ENCODE assay signal across 30 cellular contexts in the genomic region with DNA sequence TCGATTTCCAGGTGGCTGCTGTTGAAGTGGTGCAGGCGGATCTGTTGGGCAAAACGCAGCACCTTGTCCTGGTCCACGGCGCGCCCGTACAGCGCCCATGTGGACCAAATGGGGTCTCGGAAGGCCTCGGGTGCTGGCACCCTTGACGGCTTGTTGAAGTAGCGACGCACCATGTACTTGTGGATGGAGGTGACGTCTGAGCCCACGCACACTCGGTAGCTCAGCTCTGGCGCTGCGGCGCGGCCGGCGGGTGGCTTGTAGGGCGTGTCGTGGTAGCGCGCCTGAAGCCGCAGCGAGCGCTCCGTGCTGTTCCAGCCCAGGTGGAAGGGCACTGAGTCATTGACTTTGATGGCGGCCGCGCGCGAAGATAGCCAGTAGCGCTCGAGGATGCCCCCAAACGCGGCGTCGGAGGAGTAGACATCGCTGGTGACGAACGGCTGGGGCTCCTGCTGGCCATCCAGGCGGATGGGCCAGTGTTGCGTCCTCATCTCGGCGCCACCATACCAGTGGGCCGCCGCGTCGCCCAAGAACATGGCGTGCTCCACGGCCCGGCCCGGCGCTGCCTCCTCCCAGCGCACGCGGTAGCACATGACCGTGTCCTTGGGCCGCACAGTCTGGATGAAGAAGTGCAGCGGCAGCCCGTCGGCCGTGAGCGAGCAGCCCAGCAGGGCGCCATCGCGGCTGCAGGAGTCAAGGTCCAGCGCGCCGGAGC. TPM values are rescaled to one million over a fixed set of nuclear protein-coding genes. Genes with fewer than 3 reads are reported as not detected.
DNase-seq lines count a peak whose midpoint lies in the region; ATAC-seq, FAIRE-seq and TF ChIP-seq lines count a peak whose summit lies in the region.
"Had no signal": no experiment of that assay in that cellular context is flagged by ENCODE, and none has a peak within 500 bp of the region (broad histone marks: within the 10 kb centered on the region; RNA-seq: fewer than 3 reads in every experiment).

No MANE protein-coding gene starts in this region.

- no peak for TF ChIP-seq CTCF in HepG2 (CRISPR knock-in tag; IDR thresholded peaks at IDR 0.05)
- TF ChIP-seq CTCF in right lobe of liver (IDR thresholded peaks at IDR 0.05) = no peak
- no peak for TF ChIP-seq CTCF in endothelial cell (IDR thresholded peaks at IDR 0.05; ENCODE audit: unreplicated experiment)
- no peak for TF ChIP-seq CTCF in testis (IDR thresholded peaks at IDR 0.05)

- H4K20me1 ChIP-seq in HepG2 (ENCODE audit: insufficient read depth, low read length) = no peaks in the 10 kb centered on the region

- no peak overlapping the region for H3K27ac Mint-ChIP-seq in endothelial cell (ENCODE audit: unreplicated experiment)

- H3K9ac ChIP-seq in HepG2 (ENCODE audit: insufficient read depth, low read depth, low read length) (no peak overlapping the region), neuronal stem cell (ENCODE audit: low read depth, low read length, poor library complexity) (no peak overlapping the region)
- H3K9ac ChIP-seq: BLaER1 treated with 17β-estradiol and CSF1 and Interleukin-3, amounts not matched to agents 10 nM and 100 nM had no signal

- peak overlapping the region; percentile 64 for H2AK5ac ChIP-seq in neuronal stem cell (ENCODE audit: low read depth, low read length)

- no peaks in the 10 kb centered on the region for H3K79me1 ChIP-seq in neuronal stem cell (ENCODE audit: low read depth, low read length)

- no peak for TF ChIP-seq EP300 in HepG2 (IDR thresholded peaks at IDR 0.05; ENCODE audit: low read depth in 2 of 2, low read length in 2 of 2)
- no peak for TF ChIP-seq EP300 in HepG2 (CRISPR knock-in tag; IDR thresholded peaks at IDR 0.05; ENCODE audit: borderline replicate concordance)

- H3K27ac ChIP-seq in HepG2 (ENCODE audit: extremely low read length, insufficient read depth, low read length) (no peak overlapping the region), right lobe of liver (no peak overlapping the region), neuronal stem cell (replicated peaks; ENCODE audit: low read length) (no peak overlapping the region), testis (no peak overlapping the region)
- H3K27ac ChIP-seq: BLaER1 treated with 17β-estradiol and CSF1 and Interleukin-3, amounts not matched to agents 10 nM and 100 nM; SJCRH30 had no signal

- WGBS in HepG2 (ENCODE audit: low lambda C conversion rate) = 98% methylated on average over 66 of the region's 73 CpGs
- 90% methylated on average over 14 of the region's 73 CpGs for WGBS in right lobe of liver (ENCODE audit: insufficient coverage, low coverage, low lambda C conversion rate, missing lambda C conversion rate)
- WGBS in neuronal stem cell (ENCODE audit: extremely low coverage in 2 of 2, insufficient read length in 2 of 2, insufficient replicate concordance in 1 of 2), 2 donors = no CpG with 5 or more reads among the region's 73 CpGs
- 60 to 64% methylated on average over 1 to 73 of the region's 73 CpGs for WGBS in testis, 2 donors

- H3K27me3 Mint-ChIP-seq in endothelial cell (ENCODE audit: unreplicated experiment) = peaks cover 22% of the 10 kb centered on the region
- H3K27me3 Mint-ChIP-seq: CD4-positive, alpha-beta memory T cell had no signal

- BruUV-seq in HepG2 (replicated peaks; lab: Mats Ljungman, UMichigan) = no TSS peak

- peaks cover 10% of the 10 kb centered on the region for H3K9me3 Mint-ChIP-seq in endothelial cell (ENCODE audit: unreplicated experiment)

- FAIRE-seq in HepG2 (lab: Jason Lieb, UNC) = no peak
- FAIRE-seq: GM12892, GM19239, H54 had no signal

- ATAC-seq in HepG2 = no peak
- no peak for ATAC-seq in right lobe of liver
- ATAC-seq in HG03175 (IDR thresholded peaks at IDR 0.05; ENCODE audit: unreplicated experiment) = no peak
- no peak for ATAC-seq in GM19035 (IDR thresholded peaks at IDR 0.05; ENCODE audit: unreplicated experiment)
- ATAC-seq: PC-3, Right ventricle myocardium inferior, SK-N-SH treated with all-trans-retinoic acid at 6 μM for 48 hours had no signal

- H3K14ac ChIP-seq in neuronal stem cell (ENCODE audit: low read length) = peak overlapping the region; percentile 47

- POLR2A ChIA-PET in HepG2 (lab: Yijun Ruan, JAX) = interaction anchor here (9.2 kb wide), 1 partner anchor 36 kb away, joined by 162 read pairs; no protein-coding TSS in a partner anchor

- H2AFZ ChIP-seq in HepG2 (ENCODE audit: low read length) = no peak overlapping the region
- no peak overlapping the region for H2AFZ ChIP-seq in neuronal stem cell (ENCODE audit: low read length)

- no peak overlapping the region for H3K4ac ChIP-seq in neuronal stem cell (ENCODE audit: low read length)

- H3K18ac ChIP-seq in neuronal stem cell (ENCODE audit: low read length) = no peak overlapping the region

- H2BK5ac ChIP-seq in neuronal stem cell (ENCODE audit: low read length) = no peak overlapping the region

- H3K36me3 ChIP-seq in HepG2 (replicated peaks in 1 of 2; ENCODE audit: control insufficient read depth in 1 of 2, insufficient read depth in 2 of 2, low read length in 2 of 2) (peaks cover 22 to 33% of the 10 kb centered on the region in 2 experiments), right lobe of liver (peaks cover 0 to 24% (median 8%) of the 10 kb centered on the region in 4 donors), neuronal stem cell (replicated peaks in 1 of 2; ENCODE audit: control insufficient read depth in 2 of 2, insufficient read depth in 2 of 2, low read length in 2 of 2) (peaks cover 0 to 8% of the 10 kb centered on the region in 2 donors), testis (ENCODE audit: low read depth, missing control alignments) (no peaks in the 10 kb centered on the region)
- H3K36me3 ChIP-seq: SJCRH30 had no signal

- H2BK12ac ChIP-seq in neuronal stem cell (ENCODE audit: low read length) = peak overlapping the region; percentile 68

- H3K4me2 ChIP-seq in HepG2 (ENCODE audit: low read depth, low read length) = no peak overlapping the region
- no peak overlapping the region for H3K4me2 ChIP-seq in neuronal stem cell (ENCODE audit: insufficient read depth, low read length, poor library complexity, severe bottlenecking)
- H3K4me2 ChIP-seq: BLaER1 treated with 17β-estradiol and CSF1 and Interleukin-3, amounts not matched to agents 10 nM and 100 nM had no signal

- no peak overlapping the region for H4K8ac ChIP-seq in neuronal stem cell (ENCODE audit: low read depth, low read length)

- H3K79me2 ChIP-seq in HepG2 (ENCODE audit: insufficient read depth, low read length) = peaks cover 22% of the 10 kb centered on the region

- CTCF ChIA-PET in HepG2 (lab: Yijun Ruan, JAX; ENCODE audit: low intra/inter-chr PET ratio, low total read pairs) = no interaction called here

- peak overlapping the region; percentile 22 for H2BK15ac ChIP-seq in neuronal stem cell (ENCODE audit: low read length)

- H3K4me1 ChIP-seq in HepG2 (ENCODE audit: insufficient read depth, low read length) (peaks cover 30% of the 10 kb centered on the region), right lobe of liver (peaks cover 0 to 44% (median 8%) of the 10 kb centered on the region in 4 donors), neuronal stem cell (ENCODE audit: control insufficient read depth in 2 of 2, insufficient read depth in 1 of 2, low read depth in 1 of 2, low read length in 2 of 2) (peaks cover 5 to 6% of the 10 kb centered on the region in 2 donors), testis (peaks cover 8% of the 10 kb centered on the region)

- H3K4me1 Mint-ChIP-seq in endothelial cell (ENCODE audit: unreplicated experiment) = peaks cover 33% of the 10 kb centered on the region

- H3K27me3 ChIP-seq in HepG2 (ENCODE audit: control insufficient read depth in 1 of 2, insufficient read depth in 2 of 2, low read length in 2 of 2) (no peaks in the 10 kb centered on the region; a peak in 1 of 5 replicates), right lobe of liver (no peaks in the 10 kb centered on the region), neuronal stem cell (ENCODE audit: control insufficient read depth in 3 of 3, insufficient read depth in 3 of 3, low read depth in 1 of 3, low read length in 3 of 3) (peaks cover 0 to 22% (median 10%) of the 10 kb centered on the region in 3 experiments), testis (no peaks in the 10 kb centered on the region)
- H3K27me3 ChIP-seq: BLaER1 treated with 17β-estradiol and CSF1 and Interleukin-3, amounts not matched to agents 10 nM and 100 nM; SJCRH30 had no signal

- peaks cover 64% of the 10 kb centered on the region for H3K36me3 Mint-ChIP-seq in endothelial cell (ENCODE audit: low read depth, unreplicated experiment)

- TF ChIP-seq POLR2A in HepG2 (IDR thresholded peaks at IDR 0.05; ENCODE audit: insufficient read depth in 1 of 2, low read depth in 2 of 2, low read length in 2 of 2) = no peak
- no peak for TF ChIP-seq POLR2A in right lobe of liver (IDR thresholded peaks at IDR 0.05)
- TF ChIP-seq POLR2A in testis (IDR thresholded peaks at IDR 0.05) = no peak

- H3K4me3 Mint-ChIP-seq in endothelial cell (ENCODE audit: unreplicated experiment) = peak overlapping the region; percentile 21

- no peak overlapping the region for H2BK120ac ChIP-seq in neuronal stem cell (ENCODE audit: low read depth, low read length)

- intact Hi-C loops in HepG2 (cut with micrococcal nuclease; ENCODE audit: unreplicated experiment) (no loop called here), right lobe of liver (cut with DNase I) (loop anchor here in 1 of 2 donors (5.0 kb wide), 1 partner anchor 35 kb away; no protein-coding TSS in a partner anchor), testis (cut with DNase I; ENCODE audit: low total_unique reads) (no loop called here)

- DNase-seq in HepG2 (ENCODE audit: low spot score) (no peak), right lobe of liver (no peak), endothelial cell (ENCODE audit: low spot score) (no peak), neuronal stem cell (ENCODE audit: low spot score) (no peak), testis (no peak), NCI-H2029 treated with DMSO at 0.1 percent for 48 hours (lab: John Stamatoyannopoulos, UW) (no peak)
- DNase-seq: 8988T; ACHN; CD4-positive, alpha-beta memory T cell; DMS79 treated with DMSO at 0.1 percent for 48 hours; GF-D8; KBM-7; MV-4-11; NCI-H1105 treated with DMSO at 0.1 percent for 48 hours; NCI-H146; NCI-H1930; NCI-H446 treated with DMSO at 0.1 percent for 48 hours; NCI-H526; NCI-H82; NK-92 treated with Interleukin-12 subunit alpha and Interleukin-12 subunit beta, amount 100 ng/mL, for 24 hours; PC-3; SJCRH30 had no signal

- peak overlapping the region; percentile 76 for H3K23ac ChIP-seq in neuronal stem cell (ENCODE audit: low read depth, low read length, poor library complexity)

- no peak for TF ChIP-seq RAD21 in HepG2 (CRISPR knock-in tag; IDR thresholded peaks at IDR 0.05)

- in situ Hi-C loops in HepG2 (cut with HindIII; ENCODE audit: extremely low pct_ligation_motif_present, low pct_unique_long_range_greater_than_20kb) = no loop called here

- no peak overlapping the region for H3K4me3 ChIP-seq in HepG2 (replicated peaks in 1 of 3; ENCODE audit: insufficient read depth in 1 of 3, low read depth in 2 of 3, low read length in 3 of 3)
- no peak overlapping the region for H3K4me3 ChIP-seq in right lobe of liver
- peak overlapping the region in 1 of 2 donors; percentile 37 for H3K4me3 ChIP-seq in neuronal stem cell (ENCODE audit: low read length in 2 of 2)
- peak overlapping the region; percentile 21 to 33 for H3K4me3 ChIP-seq in testis
- H3K4me3 ChIP-seq: SJCRH30 had no signal

- H4K91ac ChIP-seq in neuronal stem cell (ENCODE audit: low read depth, low read length, poor library complexity) = peak overlapping the region; percentile 27

- peaks cover 6% of the 10 kb centered on the region; the same call in 1 of the 2 replicates for H3K9me3 ChIP-seq in HepG2 (ENCODE audit: low read length)
- no peaks in the 10 kb centered on the region for H3K9me3 ChIP-seq in right lobe of liver
- peaks cover 5 to 32% of the 10 kb centered on the region in 2 donors for H3K9me3 ChIP-seq in neuronal stem cell (replicated peaks in 1 of 2; ENCODE audit: control insufficient read depth in 2 of 2, insufficient read depth in 1 of 2, low read depth in 1 of 2, low read length in 2 of 2)
- H3K9me3 ChIP-seq in testis = no peaks in the 10 kb centered on the region
- H3K9me3 ChIP-seq: SJCRH30 had no signal

RNA-seq across cellular contexts. Expression of gene MYORG, which starts 4.7 kb away (rescaled TPM):
- 14.3 and 22.4 TPM in 2 replicates for total RNA-seq in HepG2 (2016; rRNA removed; fragmentation: Illumina TruSeq; extraction: Trizol)
- total RNA-seq in HepG2 (2016; cell fraction: cytosol; rRNA removed; fragmentation: Illumina TruSeq; extraction: Trizol; ENCODE audit: low read depth) = 1.7 and 2.0 TPM in 2 replicates
- total RNA-seq in HepG2 (2016; cell fraction: insoluble cytoplasmic fraction; rRNA removed; fragmentation: Illumina TruSeq; extraction: Trizol) = 12.6 and 22.5 TPM in 2 replicates
- 9.5 and 9.9 TPM in 2 replicates for total RNA-seq in HepG2 (2016; cell fraction: membrane; rRNA removed; fragmentation: Illumina TruSeq; extraction: Trizol)
- total RNA-seq in HepG2 (2016; cell fraction: nucleus; rRNA removed; fragmentation: Illumina TruSeq; extraction: Trizol) = 28.9 and 34.2 TPM in 2 replicates
- polyA plus RNA-seq in HepG2 (2011; rRNA removed) = 11.1 and 11.9 TPM in 2 replicates
- polyA plus RNA-seq in HepG2 (2011; cell fraction: cytosol; rRNA removed) = 12.3 and 12.9 TPM in 2 replicates
- polyA plus RNA-seq in HepG2 (2011; cell fraction: nucleus; rRNA removed) = 10.1 and 11.3 TPM in 2 replicates
- 29.5 and 34.5 TPM in 2 replicates for polyA plus RNA-seq in HepG2 (2012)
- polyA plus RNA-seq in HepG2 (2016; cell fraction: cytosol; fragmentation: Illumina TruSeq; extraction: Trizol; ENCODE audit: low read depth) = 1.9 and 2.0 TPM in 2 replicates
- 14.7 and 17.6 TPM in 2 replicates for polyA plus RNA-seq in HepG2 (2016; cell fraction: insoluble cytoplasmic fraction; fragmentation: Illumina TruSeq; extraction: Trizol; ENCODE audit: low read depth)
- polyA plus RNA-seq in HepG2 (2016; cell fraction: membrane; fragmentation: Illumina TruSeq; extraction: Trizol; ENCODE audit: low read depth) = 4.6 and 5.0 TPM in 2 replicates
- 47.4 and 50.2 TPM in 2 replicates for polyA plus RNA-seq in HepG2 (2016; cell fraction: nucleus; fragmentation: Illumina TruSeq; extraction: Trizol; ENCODE audit: insufficient read depth, low read depth)
- 4.7 and 30.4 TPM in 2 replicates for polyA minus RNA-seq in HepG2 (2011; rRNA and poly(A)+ RNA removed; ENCODE audit: low replicate concordance)
- polyA minus RNA-seq in HepG2 (2011; cell fraction: cytosol; rRNA and poly(A)+ RNA removed) = 24.9 and 26.6 TPM in 2 replicates
- 5.0 and 6.7 TPM in 2 replicates for polyA minus RNA-seq in HepG2 (2011; cell fraction: nucleus; rRNA and poly(A)+ RNA removed)
- 10 to 100 TPM; 27.1 to 73.6 (median 36.0) TPM for total RNA-seq in right lobe of liver
- total RNA-seq in endothelial cell (ENCODE audit: unreplicated experiment) = 77.0 TPM
- 0.06 TPM for polyA plus RNA-seq in neuronal stem cell (2013, experiment 1 of 2)
- polyA plus RNA-seq in neuronal stem cell (2013, experiment 2 of 2) = 0.07 TPM
- 1 to 10 TPM; 2.8 to 4.6 TPM for total RNA-seq in testis
- 2.8 TPM for polyA plus RNA-seq in testis (ENCODE audit: insufficient read depth, low read depth, low replicate concordance)

RNA-seq across cellular contexts. Expression of gene NUDT2, which starts 42.7 kb away (rescaled TPM):
- total RNA-seq in HepG2 (2016; rRNA removed; fragmentation: Illumina TruSeq; extraction: Trizol) = 19.9 and 28.0 TPM in 2 replicates
- 10.3 and 10.9 TPM in 2 replicates for total RNA-seq in HepG2 (2016; cell fraction: cytosol; rRNA removed; fragmentation: Illumina TruSeq; extraction: Trizol; ENCODE audit: low read depth)
- total RNA-seq in HepG2 (2016; cell fraction: insoluble cytoplasmic fraction; rRNA removed; fragmentation: Illumina TruSeq; extraction: Trizol) = 19.3 and 30.3 TPM in 2 replicates
- total RNA-seq in HepG2 (2016; cell fraction: membrane; rRNA removed; fragmentation: Illumina TruSeq; extraction: Trizol) = 15.4 and 16.7 TPM in 2 replicates
- 7.0 and 9.3 TPM in 2 replicates for total RNA-seq in HepG2 (2016; cell fraction: nucleus; rRNA removed; fragmentation: Illumina TruSeq; extraction: Trizol)
- 19.9 and 24.6 TPM in 2 replicates for polyA plus RNA-seq in HepG2 (2011; rRNA removed)
- polyA plus RNA-seq in HepG2 (2011; cell fraction: cytosol; rRNA removed) = 24.3 and 27.3 TPM in 2 replicates
- 6.9 and 7.0 TPM in 2 replicates for polyA plus RNA-seq in HepG2 (2011; cell fraction: nucleus; rRNA removed)
- 11.3 and 13.8 TPM in 2 replicates for polyA plus RNA-seq in HepG2 (2012)
- 7.8 and 8.4 TPM in 2 replicates for polyA plus RNA-seq in HepG2 (2016; cell fraction: cytosol; fragmentation: Illumina TruSeq; extraction: Trizol; ENCODE audit: low read depth)
- polyA plus RNA-seq in HepG2 (2016; cell fraction: insoluble cytoplasmic fraction; fragmentation: Illumina TruSeq; extraction: Trizol; ENCODE audit: low read depth) = 22.0 and 27.3 TPM in 2 replicates
- polyA plus RNA-seq in HepG2 (2016; cell fraction: membrane; fragmentation: Illumina TruSeq; extraction: Trizol; ENCODE audit: low read depth) = 11.0 and 15.4 TPM in 2 replicates
- polyA plus RNA-seq in HepG2 (2016; cell fraction: nucleus; fragmentation: Illumina TruSeq; extraction: Trizol; ENCODE audit: insufficient read depth, low read depth) = 13.5 and 15.5 TPM in 2 replicates
- 12.3 and 17.3 TPM in 2 replicates for polyA minus RNA-seq in HepG2 (2011; rRNA and poly(A)+ RNA removed; ENCODE audit: low replicate concordance)
- polyA minus RNA-seq in HepG2 (2011; cell fraction: cytosol; rRNA and poly(A)+ RNA removed) = 3.1 and 4.8 TPM in 2 replicates
- 3.5 and 5.1 TPM in 2 replicates for polyA minus RNA-seq in HepG2 (2011; cell fraction: nucleus; rRNA and poly(A)+ RNA removed)
- 10 to 100 TPM in 4 of 6 experiments, 1 to 10 TPM in 2; 4.9 to 13.7 (median 11.2) TPM for total RNA-seq in right lobe of liver
- total RNA-seq in endothelial cell (ENCODE audit: unreplicated experiment) = 16.8 TPM
- 18.3 TPM for polyA plus RNA-seq in neuronal stem cell (2013, experiment 1 of 2)
- polyA plus RNA-seq in neuronal stem cell (2013, experiment 2 of 2) = 17.7 TPM
- total RNA-seq in testis = 10 to 100 TPM; 16.7 to 20.9 TPM
- 21.1 TPM for polyA plus RNA-seq in testis (ENCODE audit: insufficient read depth, low read depth, low replicate concordance)

RNA-seq across cellular contexts. Expression of gene KIF24, which starts 43.0 kb away (rescaled TPM):
- total RNA-seq in HepG2 (2016; rRNA removed; fragmentation: Illumina TruSeq; extraction: Trizol) = 2.8 and 3.0 TPM in 2 replicates
- 0.61 and 0.79 TPM in 2 replicates for total RNA-seq in HepG2 (2016; cell fraction: cytosol; rRNA removed; fragmentation: Illumina TruSeq; extraction: Trizol; ENCODE audit: low read depth)
- total RNA-seq in HepG2 (2016; cell fraction: insoluble cytoplasmic fraction; rRNA removed; fragmentation: Illumina TruSeq; extraction: Trizol) = 2.9 and 3.1 TPM in 2 replicates
- 0.96 and 1.1 TPM in 2 replicates for total RNA-seq in HepG2 (2016; cell fraction: membrane; rRNA removed; fragmentation: Illumina TruSeq; extraction: Trizol)
- total RNA-seq in HepG2 (2016; cell fraction: nucleus; rRNA removed; fragmentation: Illumina TruSeq; extraction: Trizol) = 4.0 and 4.2 TPM in 2 replicates
- polyA plus RNA-seq in HepG2 (2011; rRNA removed) = 1.1 TPM in 2 replicates
- 0.53 and 0.70 TPM in 2 replicates for polyA plus RNA-seq in HepG2 (2011; cell fraction: cytosol; rRNA removed)
- 1.7 and 1.9 TPM in 2 replicates for polyA plus RNA-seq in HepG2 (2011; cell fraction: nucleus; rRNA removed)
- polyA plus RNA-seq in HepG2 (2012) = 0.40 and 0.67 TPM in 2 replicates
- polyA plus RNA-seq in HepG2 (2016; cell fraction: cytosol; fragmentation: Illumina TruSeq; extraction: Trizol; ENCODE audit: low read depth) = 0.29 and 0.34 TPM in 2 replicates
- 1.7 and 2.2 TPM in 2 replicates for polyA plus RNA-seq in HepG2 (2016; cell fraction: insoluble cytoplasmic fraction; fragmentation: Illumina TruSeq; extraction: Trizol; ENCODE audit: low read depth)
- 0.55 and 0.58 TPM in 2 replicates for polyA plus RNA-seq in HepG2 (2016; cell fraction: membrane; fragmentation: Illumina TruSeq; extraction: Trizol; ENCODE audit: low read depth)
- 3.6 and 4.2 TPM in 2 replicates for polyA plus RNA-seq in HepG2 (2016; cell fraction: nucleus; fragmentation: Illumina TruSeq; extraction: Trizol; ENCODE audit: insufficient read depth, low read depth)
- 2.8 and 24.8 TPM in 2 replicates for polyA minus RNA-seq in HepG2 (2011; rRNA and poly(A)+ RNA removed; ENCODE audit: low replicate concordance)
- polyA minus RNA-seq in HepG2 (2011; cell fraction: cytosol; rRNA and poly(A)+ RNA removed) = 0.89 and 1.1 TPM in 2 replicates
- polyA minus RNA-seq in HepG2 (2011; cell fraction: nucleus; rRNA and poly(A)+ RNA removed) = 2.9 and 4.0 TPM in 2 replicates
- under 1 TPM; 0.14 to 0.74 (median 0.24) TPM for total RNA-seq in right lobe of liver
- total RNA-seq in endothelial cell (ENCODE audit: unreplicated experiment) = 2.2 TPM
- 3.1 TPM for polyA plus RNA-seq in neuronal stem cell (2013, experiment 1 of 2)
- 3.2 TPM for polyA plus RNA-seq in neuronal stem cell (2013, experiment 2 of 2)
- total RNA-seq in testis = 10 to 100 TPM; 18.3 to 20.0 TPM
- 34.7 TPM for polyA plus RNA-seq in testis (ENCODE audit: insufficient read depth, low read depth, low replicate concordance)
- polyA plus RNA-seq: CD4-positive, alpha-beta memory T cell had no signal

Comparison
In these comparisons a context has a peak if more than half of its experiments do, and no peak if none do; other contexts are left out.
1. H3K4me3 ChIP-seq: peak in testis (2 of 2); none in HepG2 (0 of 3) and right lobe of liver (0 of 3).